Comparison of ENCODE assay signal across 8 cellular contexts in genomic region chr2:69386789-69387734, GRCh38. TPM values are rescaled to one million over a fixed set of nuclear protein-coding genes. Genes with fewer than 3 reads are reported as not detected.
A peak's percentile ranks its signal among the peaks of the same experiment; 100 is the strongest.
DNase-seq lines count a peak whose midpoint lies in the region; ATAC-seq and TF ChIP-seq lines count a peak whose summit lies in the region.

Gene GFPT1, minus strand, starts transcription at chr2:69387227. Its CDS starts 156 bp downstream, at chr2:69387071.

- H3K27me3 ChIP-seq in heart right ventricle (no peaks in the 10 kb centered on the region), upper lobe of right lung (no peaks in the 10 kb centered on the region)

- peaks cover 0 to 62% (median 31%) of the 10 kb centered on the region in 9 donors for H3K4me1 ChIP-seq in heart right ventricle
- H3K4me1 ChIP-seq in upper lobe of right lung = peaks cover 28% of the 10 kb centered on the region

- H3K36me3 Mint-ChIP-seq in progenitor cell of endocrine pancreas (ENCODE audit: insufficient read depth) = peaks cover 1% of the 10 kb centered on the region

- H3K36me3 ChIP-seq in heart right ventricle (no peaks in the 10 kb centered on the region), upper lobe of right lung (no peaks in the 10 kb centered on the region)

- no peaks in the 10 kb centered on the region for H3K27me3 Mint-ChIP-seq in progenitor cell of endocrine pancreas

- 0 to 1% methylated on average over 93 to 97 of the region's 97 CpGs for WGBS in heart right ventricle, 2 donors

- peak within 1 kb of the TSS; percentile 99 for H3K27ac Mint-ChIP-seq in progenitor cell of endocrine pancreas

- ATAC-seq in HG02870 (IDR thresholded peaks at IDR 0.05; ENCODE audit: unreplicated experiment) (peak; percentile 85), heart right ventricle (peak; percentile 98 to 99 (median 99)), upper lobe of right lung (peak; percentile 99)

- H3K27ac ChIP-seq in heart right ventricle (peak within 1 kb of the TSS; percentile 54 to 92 (median 86)), upper lobe of right lung (peak within 1 kb of the TSS; percentile 84)

- TF ChIP-seq CTCF in GM13976 (IDR thresholded peaks at IDR 0.05; ENCODE audit: borderline replicate concordance, control extremely low read depth, extremely low read depth, insufficient read depth, missing control alignments) (no peak), heart right ventricle (IDR thresholded peaks at IDR 0.05) (peak in 2 of 9 donors; percentile 1 to 9), progenitor cell of endocrine pancreas (IDR thresholded peaks at IDR 0.05; ENCODE audit: unreplicated experiment) (no peak), upper lobe of right lung (IDR thresholded peaks at IDR 0.05) (no peak)

- peak; percentile 97 for DNase-seq in GM13976 (ENCODE audit: low spot score)
- DNase-seq in NCI-H146 treated with DMSO at 0.1 percent for 48 hours (lab: John Stamatoyannopoulos, UW; ENCODE audit: unreplicated experiment) = peak; percentile 90
- DNase-seq in amniotic epithelial cell (ENCODE audit: low read depth) = peak; percentile 87
- peak; percentile 93 to 97 for DNase-seq in heart right ventricle
- DNase-seq in progenitor cell of endocrine pancreas (ENCODE audit: low spot score, unreplicated experiment) = peak; percentile 93
- DNase-seq in upper lobe of right lung = peak; percentile 98

- H3K9me3 Mint-ChIP-seq in progenitor cell of endocrine pancreas (ENCODE audit: low read depth) = no peaks in the 10 kb centered on the region

- peaks cover 25% of the 10 kb centered on the region for H3K4me1 Mint-ChIP-seq in progenitor cell of endocrine pancreas (ENCODE audit: low read depth)

- in situ Hi-C loops in GM13976 (cut with MboI; ENCODE audit: low sequenced_read_pairs, unreplicated experiment) = no loop called here

- H3K4me3 Mint-ChIP-seq in progenitor cell of endocrine pancreas (ENCODE audit: low read depth) = peak within 1 kb of the TSS; percentile 94

- H3K9me3 ChIP-seq in heart right ventricle (no peaks in the 10 kb centered on the region), upper lobe of right lung (no peaks in the 10 kb centered on the region)

- peak within 1 kb of the TSS; percentile 84 to 96 (median 88) for H3K4me3 ChIP-seq in heart right ventricle
- peak within 1 kb of the TSS; percentile 88 for H3K4me3 ChIP-seq in upper lobe of right lung

- intact Hi-C loops in T-helper 1 cell treated with Interleukin-12 subunit alpha and Interleukin-12 subunit beta and Interleukin-4 antibody, amounts not matched to agents 30 ng/mL and 1 ng/mL, for 36 hours (cut with micrococcal nuclease) = loop anchor here (1.0 to 5.0 kb wide), 11 partner anchors 12 to 1608 kb away; partner anchors contain the start of genes ADD2, APLF, C2orf42 and FBXO48
- intact Hi-C loops in heart right ventricle (cut with DNase I) (loop anchor here in 2 of 10 donors (5.0 to 10.0 kb wide), 2 partner anchors 50 to 328 kb away; partner anchors contain the start of gene NFU1 (in 2 of the 2)), upper lobe of right lung (cut with DNase I) (no loop called here)

RNA-seq across cellular contexts. Expression of gene GFPT1, which starts in this region (rescaled TPM):
- total RNA-seq in T-helper 1 cell treated with Interleukin-12 subunit alpha and Interleukin-12 subunit beta and Interleukin-4 antibody, amounts not matched to agents 30 ng/mL and 1 ng/mL, for 36 hours = 37.9 and 38.9 TPM in 2 replicates
- total RNA-seq in heart right ventricle (10 to 100 TPM; 30.8 to 90.3 (median 65.7) TPM), progenitor cell of endocrine pancreas (50.9 and 51.9 TPM in 2 replicates), upper lobe of right lung (68.2 TPM)
- polyA plus RNA-seq in heart right ventricle = 10 to 100 TPM in 1 of 2 donors, 1 to 10 TPM in 1; 5.0 to 14.4 TPM

Comparison
In these comparisons a context has a peak if more than half of its experiments do, and no peak if none do; other contexts are left out.
1. Peak in every context shown above with its lines: DNase-seq, ATAC-seq, H3K4me3 ChIP-seq and H3K27ac ChIP-seq.